18 cellular contexts compared by ENCODE assay signal in genomic region chr2:40218679-40219078, GRCh38.
DNase-seq lines count a peak whose midpoint lies in the region; ATAC-seq and TF ChIP-seq lines count a peak whose summit lies in the region.
"Had no signal": no experiment of that assay in that cellular context is flagged by ENCODE, and none has a peak within 500 bp of the region (broad histone marks: within the 10 kb centered on the region; RNA-seq: fewer than 3 reads in every experiment).

No MANE protein-coding gene starts in this region.

- DNase-seq in Right ventricle myocardium superior, result peak; percentile 83
- no peak for DNase-seq in cardiac septum (ENCODE audit: low spot score)
- DNase-seq in Peyer's patch, result peak in 2 of 3 donors; percentile 52 to 57
- peak; percentile 63 for DNase-seq in left ventricle myocardium inferior
- DNase-seq in aorta, result peak; percentile 50 to 72
- no peak for DNase-seq in dermis blood vessel endothelial cell
- DNase-seq in stimulated activated CD4-positive, alpha-beta T cell treated with anti-CD3 and anti-CD28 coated beads, Interleukin-1b, Interleukin-23, amount 100 ng/mL, for 48 hours, result no peak
- DNase-seq: activated CD4-positive, alpha-beta memory T cell treated with anti-CD3 and anti-CD28 coated beads for 36 hours; activated naive CD4-positive, alpha-beta T cell treated with anti-CD3 and anti-CD28 coated beads, Interleukin-2, amount 10 ng/mL, durations not matched to agents 7 days and 5 days; AML-193; NK-92 treated with Interleukin-12 subunit alpha and Interleukin-12 subunit beta, amount 100 ng/mL, for 24 hours; SW 1271; trophoblast cell had no signal

- no peak for TF ChIP-seq POLR2A in Peyer's patch (IDR thresholded peaks at IDR 0.05)

- intact Hi-C loops in Right ventricle myocardium superior (cut with DNase I) (no loop called here), cardiac septum (cut with DNase I) (no loop called here), left ventricle myocardium inferior (cut with micrococcal nuclease) (no loop called here), aorta (cut with DNase I) (no loop called here)

- 4% methylated on average over 3 of the region's 3 CpGs for WGBS in aorta, 2 donors

- TF ChIP-seq CTCF in Peyer's patch (IDR thresholded peaks at IDR 0.05) (no peak), left ventricle myocardium inferior (IDR thresholded peaks at IDR 0.05; ENCODE audit: borderline replicate concordance) (no peak)

- H3K27ac ChIP-seq in Peyer's patch, result no peak overlapping the region
- peak overlapping the region; percentile 70 for H3K27ac ChIP-seq in left ventricle myocardium inferior (replicated peaks)
- no peak overlapping the region for H3K27ac ChIP-seq in aorta (ENCODE audit: low read depth in 1 of 2, low read length in 2 of 2)
- H3K27ac ChIP-seq: prostate gland had no signal

- H3K4me1 ChIP-seq in Peyer's patch (no peaks in the 10 kb centered on the region), left ventricle myocardium inferior (peaks cover 41% of the 10 kb centered on the region), aorta (ENCODE audit: control insufficient read depth in 1 of 2, insufficient read depth in 2 of 2, low read length in 2 of 2) (peaks cover 0 to 2% of the 10 kb centered on the region in 2 donors)
- H3K4me1 ChIP-seq: prostate gland had no signal

- no peaks in the 10 kb centered on the region for H3K36me3 ChIP-seq in Peyer's patch
- H3K36me3 ChIP-seq in left ventricle myocardium inferior, result no peaks in the 10 kb centered on the region
- H3K36me3 ChIP-seq in aorta (ENCODE audit: control insufficient read depth in 1 of 2, insufficient read depth in 2 of 2, low read length in 1 of 2), result no peaks in the 10 kb centered on the region
- H3K36me3 ChIP-seq: gastroesophageal sphincter, prostate gland had no signal

- ATAC-seq in Right ventricle myocardium superior (ENCODE audit: poor library complexity) (peak; percentile 64), aorta (ENCODE audit: low FRiP score) (no peak), GM21360 (IDR thresholded peaks at IDR 0.05; ENCODE audit: unreplicated experiment) (no peak)
- ATAC-seq: HCT116 had no signal

- no peaks in the 10 kb centered on the region for H3K9me3 ChIP-seq in Peyer's patch
- peaks cover 12% of the 10 kb centered on the region for H3K9me3 ChIP-seq in left ventricle myocardium inferior (replicated peaks)
- no peaks in the 10 kb centered on the region for H3K9me3 ChIP-seq in aorta (ENCODE audit: control insufficient read depth, low read length)
- H3K9me3 ChIP-seq: gastroesophageal sphincter, prostate gland had no signal

- H3K4me3 ChIP-seq in Peyer's patch (no peak overlapping the region), left ventricle myocardium inferior (no peak overlapping the region), aorta (ENCODE audit: low read length in 2 of 2) (no peak overlapping the region)
- H3K4me3 ChIP-seq: gastroesophageal sphincter, lung, prostate gland had no signal

- H3K27me3 ChIP-seq in Peyer's patch (no peaks in the 10 kb centered on the region), left ventricle myocardium inferior (ENCODE audit: low read depth) (no peaks in the 10 kb centered on the region), aorta (ENCODE audit: control insufficient read depth in 1 of 2, insufficient read depth in 2 of 2, low read length in 1 of 2) (no peaks in the 10 kb centered on the region)
- H3K27me3 ChIP-seq: gastroesophageal sphincter had no signal

Comparison
In these comparisons a context has a peak if more than half of its experiments do, and no peak if none do; other contexts are left out.
1. DNase-seq: peak in Right ventricle myocardium superior (single experiment), Peyer's patch (2 of 3), left ventricle myocardium inferior (single experiment) and aorta (2 of 2); none in cardiac septum (single experiment), dermis blood vessel endothelial cell (single experiment) and stimulated activated CD4-positive, alpha-beta T cell treated with anti-CD3 and anti-CD28 coated beads, Interleukin-1b, Interleukin-23, amount 100 ng/mL, for 48 hours (single experiment).